Comparison of ENCODE assay signal across 8 cellular contexts in the genomic region with DNA sequence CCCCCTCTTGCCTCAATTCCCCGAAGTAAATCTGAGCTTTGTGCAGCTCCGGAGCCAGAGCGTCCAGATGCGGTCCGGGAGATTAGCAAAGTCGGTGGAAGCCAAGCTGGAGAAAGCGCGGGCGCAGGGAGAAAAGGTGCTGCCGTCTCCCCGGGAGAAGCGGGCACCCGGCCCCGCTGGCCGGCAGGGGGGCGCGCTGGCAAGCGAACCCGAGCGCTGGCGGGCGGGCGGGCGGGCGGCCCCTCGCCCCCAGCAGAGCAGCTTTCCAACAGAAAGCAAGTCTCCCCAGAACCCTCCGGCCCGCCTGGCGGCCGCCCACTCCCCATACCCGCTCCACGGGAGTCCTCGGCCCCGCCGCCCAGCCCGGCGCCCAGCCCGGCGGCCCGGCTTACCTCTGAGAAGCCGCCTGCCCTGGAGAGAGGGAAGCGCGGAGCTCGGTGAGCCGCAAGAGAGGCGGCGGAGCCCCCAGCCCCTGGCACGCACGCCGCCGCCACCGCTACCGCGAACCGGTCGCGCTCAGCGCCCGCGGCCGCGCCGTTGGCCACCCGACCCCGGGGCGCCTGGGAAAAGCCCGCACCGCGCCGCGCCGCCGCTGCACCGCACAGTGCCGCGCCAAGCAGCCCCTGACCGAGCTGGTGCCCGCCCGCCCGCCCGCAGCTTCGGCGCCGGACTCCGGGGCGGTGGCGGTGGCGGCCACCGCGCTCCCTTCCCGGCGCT. TPM values are rescaled to one million over a fixed set of nuclear protein-coding genes. Genes with fewer than 3 reads are reported as not detected.
DNase-seq lines count a peak whose midpoint lies in the region; ATAC-seq and TF ChIP-seq lines count a peak whose summit lies in the region.

No MANE protein-coding gene starts in this region.

- peaks cover 86% of the 10 kb centered on the region for H3K27me3 ChIP-seq in HUES64 (ENCODE audit: insufficient read depth, low read length)
- no peaks in the 10 kb centered on the region for H3K27me3 ChIP-seq in body of pancreas
- H3K27me3 ChIP-seq in mesendoderm (ENCODE audit: insufficient read depth, low read length, poor library complexity): peaks cover 27% of the 10 kb centered on the region

- H3K4me3 ChIP-seq in HUES64 (ENCODE audit: low read length) (peak overlapping the region; percentile 48), body of pancreas (peak overlapping the region; percentile 24 to 25), mesendoderm (ENCODE audit: low read length) (no peak overlapping the region)

- no peak for DNase-seq in T-helper 2 cell treated with Interferon-gamma antibody and Interleukin-4, amounts not matched to agents 5 μg/mL and 100 μg/mL, for 36 hours (ENCODE audit: low spot score)
- no peak for DNase-seq in T-helper 2 cell
- peak in 2 of 4 donors; percentile 12 to 26 for DNase-seq in body of pancreas
- DNase-seq in mesendoderm: peak; percentile 8
- no peak for DNase-seq in hepatic stellate cell (ENCODE audit: low spot score)

- H3K9ac ChIP-seq in HUES64 (ENCODE audit: low read depth, low read length) (no peak overlapping the region), mesendoderm (ENCODE audit: low read length) (peak overlapping the region; percentile 16)

- TF ChIP-seq POLR2A in body of pancreas (IDR thresholded peaks at IDR 0.05): no peak

- H2AK5ac ChIP-seq in mesendoderm (ENCODE audit: low read length): no peak overlapping the region

- no peaks in the 10 kb centered on the region for H3K79me1 ChIP-seq in mesendoderm (ENCODE audit: low read length)

- H3K18ac ChIP-seq in mesendoderm (ENCODE audit: low read length): peak overlapping the region; percentile 65

- H3K4me1 ChIP-seq in HUES64 (ENCODE audit: insufficient read depth, low read length) (no peaks in the 10 kb centered on the region), body of pancreas (peaks cover 24% of the 10 kb centered on the region), mesendoderm (ENCODE audit: control insufficient read depth, low read depth, low read length) (no peaks in the 10 kb centered on the region)

- no peaks in the 10 kb centered on the region for H3K9me3 Mint-ChIP-seq in T-helper 2 cell treated with Interferon-gamma antibody and Interleukin-4, amounts not matched to agents 5 μg/mL and 100 μg/mL, for 36 hours

- intact Hi-C loops in body of pancreas (cut with DNase I): no loop called here

- no peak overlapping the region for H4K5ac ChIP-seq in mesendoderm (ENCODE audit: low read length)

- peaks cover 67% of the 10 kb centered on the region for H3K27me3 Mint-ChIP-seq in T-helper 2 cell treated with Interferon-gamma antibody and Interleukin-4, amounts not matched to agents 5 μg/mL and 100 μg/mL, for 36 hours (ENCODE audit: low read depth)

- peaks cover 12% of the 10 kb centered on the region for H3K4me1 Mint-ChIP-seq in T-helper 2 cell treated with Interferon-gamma antibody and Interleukin-4, amounts not matched to agents 5 μg/mL and 100 μg/mL, for 36 hours (ENCODE audit: low read depth)

- H3K9me3 ChIP-seq in HUES64 (ENCODE audit: insufficient read depth, low read depth, low read length) (no peaks in the 10 kb centered on the region), body of pancreas (no peaks in the 10 kb centered on the region)

- H3K23ac ChIP-seq in mesendoderm (ENCODE audit: low read length): no peak overlapping the region

- H3K36me3 ChIP-seq in HUES64 (ENCODE audit: insufficient read depth, low read length) (no peaks in the 10 kb centered on the region), body of pancreas (replicated peaks in 1 of 2; ENCODE audit: insufficient read depth in 1 of 2, low read depth in 2 of 2) (no peaks in the 10 kb centered on the region), mesendoderm (ENCODE audit: control insufficient read depth, insufficient read depth, low read length) (no peaks in the 10 kb centered on the region)

- H3K4me2 ChIP-seq in mesendoderm (ENCODE audit: low read length): peak overlapping the region; percentile 42

- no peak overlapping the region for H2BK120ac ChIP-seq in mesendoderm (ENCODE audit: low read depth, low read length)

- no peak overlapping the region for H2BK15ac ChIP-seq in mesendoderm (replicated peaks; ENCODE audit: low read depth)

- no peak overlapping the region for H4K8ac ChIP-seq in mesendoderm (ENCODE audit: low read depth, low read length)

- no peak for TF ChIP-seq CTCF in body of pancreas (IDR thresholded peaks at IDR 0.05)

- ATAC-seq in body of pancreas: peak; percentile 12
- ATAC-seq in HG02610 (IDR thresholded peaks at IDR 0.05; ENCODE audit: unreplicated experiment): no peak
- ATAC-seq in HG03097 (IDR thresholded peaks at IDR 0.05; ENCODE audit: low FRiP score, unreplicated experiment): no peak

- no peaks in the 10 kb centered on the region for H3K79me2 ChIP-seq in mesendoderm (ENCODE audit: control insufficient read depth, insufficient read depth, low read length)

- peak overlapping the region; percentile 34 for H3K56ac ChIP-seq in mesendoderm (ENCODE audit: low read length)

- WGBS in HUES64: under 1% methylated on average over 92 of the region's 92 CpGs
- 1% methylated on average over 54 of the region's 92 CpGs; no CpG with 5 or more reads in 1 of the 2 donors for WGBS in body of pancreas, 2 donors
- no CpG with 5 or more reads among the region's 92 CpGs for WGBS in mesendoderm (ENCODE audit: extremely low coverage, insufficient coverage, low lambda C conversion rate)

- no peak overlapping the region for H3K27ac Mint-ChIP-seq in T-helper 2 cell treated with Interferon-gamma antibody and Interleukin-4, amounts not matched to agents 5 μg/mL and 100 μg/mL, for 36 hours

- no peak overlapping the region for H3K4ac ChIP-seq in mesendoderm (ENCODE audit: low read depth, low read length)

- no peak overlapping the region for H2BK5ac ChIP-seq in mesendoderm (ENCODE audit: low read length)

- H3K36me3 Mint-ChIP-seq in T-helper 2 cell treated with Interferon-gamma antibody and Interleukin-4, amounts not matched to agents 5 μg/mL and 100 μg/mL, for 36 hours (ENCODE audit: low read depth): no peaks in the 10 kb centered on the region

- H3K4me3 Mint-ChIP-seq in T-helper 2 cell treated with Interferon-gamma antibody and Interleukin-4, amounts not matched to agents 5 μg/mL and 100 μg/mL, for 36 hours: peak overlapping the region; percentile 37

- H3K27ac ChIP-seq in HUES64 (ENCODE audit: low read depth, low read length) (no peak overlapping the region), body of pancreas (no peak overlapping the region), mesendoderm (ENCODE audit: low read depth, low read length) (no peak overlapping the region)

RNA-seq across cellular contexts. Expression of a gene that starts 0.5 kb away (rescaled TPM):
- 1.4 TPM for polyA plus RNA-seq in HUES64 (2013, experiment 1 of 2)
- polyA plus RNA-seq in HUES64 (2013, experiment 2 of 2): 2.9 TPM
- not detected for total RNA-seq in body of pancreas
- polyA plus RNA-seq in mesendoderm (2013, experiment 1 of 2): 0.81 TPM
- 0.85 TPM for polyA plus RNA-seq in mesendoderm (2013, experiment 2 of 2)

RNA-seq across cellular contexts. Expression of a gene that starts 29.2 kb away (rescaled TPM):
- 804 TPM for polyA plus RNA-seq in HUES64 (2013, experiment 1 of 2)
- 848 TPM for polyA plus RNA-seq in HUES64 (2013, experiment 2 of 2)
- 100 to 1,000 TPM; 477 to 833 TPM for total RNA-seq in body of pancreas
- polyA plus RNA-seq in mesendoderm (2013, experiment 1 of 2): 1,170 TPM
- polyA plus RNA-seq in mesendoderm (2013, experiment 2 of 2): 1,172 TPM
